1 cellular context compared by ENCODE assay signal in the genomic region with DNA sequence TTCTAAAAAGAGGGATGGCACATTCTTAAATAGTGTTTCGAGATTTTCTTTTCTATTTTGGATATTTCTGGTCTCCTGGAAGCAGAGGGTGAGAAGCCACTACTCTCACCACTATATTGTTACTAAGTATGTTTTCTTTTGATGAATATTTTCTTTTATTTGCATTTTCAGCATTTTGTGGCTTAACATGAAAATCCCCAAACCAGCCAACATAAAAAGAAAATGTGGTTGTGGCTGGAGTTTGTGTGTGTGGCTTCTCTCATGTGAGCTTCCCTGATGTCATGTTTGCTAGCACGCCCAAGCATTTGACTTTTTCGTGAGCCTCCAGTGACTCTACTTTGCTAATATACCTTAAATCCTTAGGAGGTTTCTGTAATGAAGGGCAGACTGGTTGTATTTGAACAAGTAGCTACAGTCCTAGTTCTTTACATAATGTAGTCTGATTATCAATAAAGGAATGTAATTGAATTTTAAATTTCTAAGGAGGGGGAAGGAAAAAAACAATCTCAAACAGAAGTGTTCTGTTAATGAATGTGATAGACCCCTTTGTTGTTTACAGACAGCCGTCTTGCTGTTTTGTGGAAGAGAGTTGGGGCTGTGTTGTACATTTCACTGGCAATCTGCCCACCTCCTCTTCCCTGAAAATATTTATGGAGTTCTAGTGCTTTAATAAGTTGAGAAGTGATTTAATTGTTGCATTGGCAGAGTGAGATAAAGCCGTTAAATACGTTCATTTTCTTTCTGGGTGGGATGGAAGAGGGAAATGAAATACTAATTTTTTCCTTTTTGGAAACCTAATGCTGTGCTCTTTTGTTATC.
TF ChIP-seq lines count a peak whose summit lies in the region.

No MANE protein-coding gene starts in this region.

TF ChIP-seq in GM12878, 131 proteins besides CTCF, POLR2A, EP300 and RAD21 (continued from another document):
- TF ChIP-seq, protein P1, sequence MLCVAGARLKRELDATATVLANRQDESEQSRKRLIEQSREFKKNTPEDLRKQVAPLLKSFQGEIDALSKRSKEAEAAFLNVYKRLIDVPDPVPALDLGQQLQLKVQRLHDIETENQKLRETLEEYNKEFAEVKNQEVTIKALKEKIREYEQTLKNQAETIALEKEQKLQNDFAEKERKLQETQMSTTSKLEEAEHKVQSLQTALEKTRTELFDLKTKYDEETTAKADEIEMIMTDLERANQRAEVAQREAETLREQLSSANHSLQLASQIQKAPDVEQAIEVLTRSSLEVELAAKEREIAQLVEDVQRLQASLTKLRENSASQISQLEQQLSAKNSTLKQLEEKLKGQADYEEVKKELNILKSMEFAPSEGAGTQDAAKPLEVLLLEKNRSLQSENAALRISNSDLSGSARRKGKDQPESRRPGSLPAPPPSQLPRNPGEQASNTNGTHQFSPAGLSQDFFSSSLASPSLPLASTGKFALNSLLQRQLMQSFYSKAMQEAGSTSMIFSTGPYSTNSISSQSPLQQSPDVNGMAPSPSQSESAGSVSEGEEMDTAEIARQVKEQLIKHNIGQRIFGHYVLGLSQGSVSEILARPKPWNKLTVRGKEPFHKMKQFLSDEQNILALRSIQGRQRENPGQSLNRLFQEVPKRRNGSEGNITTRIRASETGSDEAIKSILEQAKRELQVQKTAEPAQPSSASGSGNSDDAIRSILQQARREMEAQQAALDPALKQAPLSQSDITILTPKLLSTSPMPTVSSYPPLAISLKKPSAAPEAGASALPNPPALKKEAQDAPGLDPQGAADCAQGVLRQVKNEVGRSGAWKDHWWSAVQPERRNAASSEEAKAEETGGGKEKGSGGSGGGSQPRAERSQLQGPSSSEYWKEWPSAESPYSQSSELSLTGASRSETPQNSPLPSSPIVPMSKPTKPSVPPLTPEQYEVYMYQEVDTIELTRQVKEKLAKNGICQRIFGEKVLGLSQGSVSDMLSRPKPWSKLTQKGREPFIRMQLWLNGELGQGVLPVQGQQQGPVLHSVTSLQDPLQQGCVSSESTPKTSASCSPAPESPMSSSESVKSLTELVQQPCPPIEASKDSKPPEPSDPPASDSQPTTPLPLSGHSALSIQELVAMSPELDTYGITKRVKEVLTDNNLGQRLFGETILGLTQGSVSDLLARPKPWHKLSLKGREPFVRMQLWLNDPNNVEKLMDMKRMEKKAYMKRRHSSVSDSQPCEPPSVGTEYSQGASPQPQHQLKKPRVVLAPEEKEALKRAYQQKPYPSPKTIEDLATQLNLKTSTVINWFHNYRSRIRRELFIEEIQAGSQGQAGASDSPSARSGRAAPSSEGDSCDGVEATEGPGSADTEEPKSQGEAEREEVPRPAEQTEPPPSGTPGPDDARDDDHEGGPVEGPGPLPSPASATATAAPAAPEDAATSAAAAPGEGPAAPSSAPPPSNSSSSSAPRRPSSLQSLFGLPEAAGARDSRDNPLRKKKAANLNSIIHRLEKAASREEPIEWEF (IDR thresholded peaks at IDR 0.05; ENCODE audit: insufficient replicate concordance, low read depth, low read length): no peak
- TF ChIP-seq SIN3A (IDR thresholded peaks at IDR 0.05; ENCODE audit: low read depth, low read length) (no peak), TARDBP (IDR thresholded peaks at IDR 0.05; ENCODE audit: borderline replicate concordance) (no peak), ZNF384 (IDR thresholded peaks at IDR 0.05; ENCODE audit: borderline replicate concordance, low read depth, low read length) (no peak), FOS (IDR thresholded peaks at IDR 0.05; ENCODE audit: borderline replicate concordance, extremely low read depth, insufficient read length) (no peak), SREBF1 (IDR thresholded peaks at IDR 0.05; ENCODE audit: low read length) (no peak), NBN (IDR thresholded peaks at IDR 0.05) (peak; percentile 57; the same call in 1 of the 2 replicates), SMC3 (IDR thresholded peaks at IDR 0.05; ENCODE audit: borderline replicate concordance, low read length) (no peak), EZH2 (IDR thresholded peaks at IDR 0.05; ENCODE audit: borderline replicate concordance, control insufficient read depth, low read depth, low read length) (no peak), FOXM1 (IDR thresholded peaks at IDR 0.05; ENCODE audit: low read depth, low read length) (peak; percentile 76), NFXL1 (IDR thresholded peaks at IDR 0.05; ENCODE audit: borderline replicate concordance) (no peak), RUNX3 (IDR thresholded peaks at IDR 0.05; ENCODE audit: low read length) (peak; percentile 99), ASH2L (IDR thresholded peaks at IDR 0.05; ENCODE audit: borderline replicate concordance, low read depth) (no peak), NRF1 (conservative IDR thresholded peaks at IDR 0.05; ENCODE audit: low read depth, low read length) (no peak)
- TF ChIP-seq, protein P2, sequence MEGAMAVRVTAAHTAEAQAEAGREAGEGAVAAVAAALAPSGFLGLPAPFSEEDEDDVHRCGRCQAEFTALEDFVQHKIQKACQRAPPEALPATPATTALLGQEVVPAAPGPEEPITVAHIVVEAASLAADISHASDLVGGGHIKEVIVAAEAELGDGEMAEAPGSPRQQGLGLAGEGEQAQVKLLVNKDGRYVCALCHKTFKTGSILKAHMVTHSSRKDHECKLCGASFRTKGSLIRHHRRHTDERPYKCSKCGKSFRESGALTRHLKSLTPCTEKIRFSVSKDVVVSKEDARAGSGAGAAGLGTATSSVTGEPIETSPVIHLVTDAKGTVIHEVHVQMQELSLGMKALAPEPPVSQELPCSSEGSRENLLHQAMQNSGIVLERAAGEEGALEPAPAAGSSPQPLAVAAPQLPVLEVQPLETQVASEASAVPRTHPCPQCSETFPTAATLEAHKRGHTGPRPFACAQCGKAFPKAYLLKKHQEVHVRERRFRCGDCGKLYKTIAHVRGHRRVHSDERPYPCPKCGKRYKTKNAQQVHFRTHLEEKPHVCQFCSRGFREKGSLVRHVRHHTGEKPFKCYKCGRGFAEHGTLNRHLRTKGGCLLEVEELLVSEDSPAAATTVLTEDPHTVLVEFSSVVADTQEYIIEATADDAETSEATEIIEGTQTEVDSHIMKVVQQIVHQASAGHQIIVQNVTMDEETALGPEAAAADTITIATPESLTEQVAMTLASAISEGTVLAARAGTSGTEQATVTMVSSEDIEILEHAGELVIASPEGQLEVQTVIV (IDR thresholded peaks at IDR 0.05; ENCODE audit: borderline replicate concordance, partially characterized antibody): no peak
- TF ChIP-seq, protein P3, sequence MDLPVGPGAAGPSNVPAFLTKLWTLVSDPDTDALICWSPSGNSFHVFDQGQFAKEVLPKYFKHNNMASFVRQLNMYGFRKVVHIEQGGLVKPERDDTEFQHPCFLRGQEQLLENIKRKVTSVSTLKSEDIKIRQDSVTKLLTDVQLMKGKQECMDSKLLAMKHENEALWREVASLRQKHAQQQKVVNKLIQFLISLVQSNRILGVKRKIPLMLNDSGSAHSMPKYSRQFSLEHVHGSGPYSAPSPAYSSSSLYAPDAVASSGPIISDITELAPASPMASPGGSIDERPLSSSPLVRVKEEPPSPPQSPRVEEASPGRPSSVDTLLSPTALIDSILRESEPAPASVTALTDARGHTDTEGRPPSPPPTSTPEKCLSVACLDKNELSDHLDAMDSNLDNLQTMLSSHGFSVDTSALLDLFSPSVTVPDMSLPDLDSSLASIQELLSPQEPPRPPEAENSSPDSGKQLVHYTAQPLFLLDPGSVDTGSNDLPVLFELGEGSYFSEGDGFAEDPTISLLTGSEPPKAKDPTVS (IDR thresholded peaks at IDR 0.05; ENCODE audit: low read depth, low read length): no peak
